ENCODE assay signal across 17 cellular contexts in the genomic region with DNA sequence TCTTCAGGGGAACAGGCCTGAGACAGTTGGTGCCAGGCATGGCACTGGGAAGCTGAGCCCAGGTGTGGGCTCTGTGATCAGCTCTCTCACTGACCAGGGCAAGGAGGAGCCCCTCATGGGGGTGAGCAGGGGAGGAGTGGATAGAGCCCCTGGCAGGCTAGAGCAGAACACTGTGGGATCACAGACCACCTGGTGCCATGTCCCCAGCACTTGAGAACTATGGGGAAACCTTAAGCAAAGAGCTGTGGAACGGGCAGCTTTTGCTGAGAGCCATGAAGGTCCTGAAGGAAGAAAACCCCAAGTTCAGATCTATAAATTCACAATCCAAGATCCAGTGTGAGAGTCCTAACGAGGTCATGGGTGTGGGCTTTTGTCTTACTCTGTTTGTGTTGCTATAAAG. TPM values are rescaled to one million over a fixed set of nuclear protein-coding genes. Genes with fewer than 3 reads are reported as not detected.
DNase-seq lines count a peak whose midpoint lies in the region; ATAC-seq and TF ChIP-seq lines count a peak whose summit lies in the region.
"Had no signal": no experiment of that assay in that cellular context is flagged by ENCODE, and none has a peak within 500 bp of the region (broad histone marks: within the 10 kb centered on the region; RNA-seq: fewer than 3 reads in every experiment).

No MANE protein-coding gene starts in this region.

- peaks cover 8% of the 10 kb centered on the region for H3K4me1 Mint-ChIP-seq in activated CD8-positive, alpha-beta memory T cell treated with anti-CD3 and anti-CD28 coated beads, Interleukin-2, amount 10 ng/mL, durations not matched to agents 7 days and 5 days

- H3K36me3 ChIP-seq in esophagus muscularis mucosa: no peaks in the 10 kb centered on the region
- H3K36me3 ChIP-seq: BLaER1 treated with 17β-estradiol and CSF1 and Interleukin-3, amounts not matched to agents 10 nM and 100 nM; HAP-1 had no signal

- ATAC-seq in activated CD8-positive, alpha-beta memory T cell treated with anti-CD3 and anti-CD28 coated beads, Interleukin-2, amount 10 ng/mL, durations not matched to agents 7 days and 5 days: no peak
- ATAC-seq: GM12878 had no signal

- no peak overlapping the region for H3K4me3 Mint-ChIP-seq in activated CD8-positive, alpha-beta memory T cell treated with anti-CD3 and anti-CD28 coated beads, Interleukin-2, amount 10 ng/mL, durations not matched to agents 7 days and 5 days

- intact Hi-C loops in esophagus muscularis mucosa (cut with DNase I): no loop called here
- intact Hi-C loops in posterior vena cava (cut with DNase I): no loop called here

- no peak overlapping the region for H3K4me3 ChIP-seq in esophagus muscularis mucosa
- H3K4me3 ChIP-seq: BLaER1 treated with 17β-estradiol and CSF1 and Interleukin-3, amounts not matched to agents 10 nM and 100 nM; GM12878; HAP-1 had no signal

- no peaks in the 10 kb centered on the region for H3K9me3 Mint-ChIP-seq in activated CD8-positive, alpha-beta memory T cell treated with anti-CD3 and anti-CD28 coated beads, Interleukin-2, amount 10 ng/mL, durations not matched to agents 7 days and 5 days (ENCODE audit: low read depth)

- no peak for TF ChIP-seq CTCF in esophagus muscularis mucosa (IDR thresholded peaks at IDR 0.05)

- 81% methylated on average over 2 of the region's 2 CpGs for WGBS in esophagus muscularis mucosa

- no peaks in the 10 kb centered on the region for H3K4me1 ChIP-seq in esophagus muscularis mucosa
- H3K4me1 ChIP-seq: HAP-1 had no signal

- no peak for TF ChIP-seq EP300 in esophagus muscularis mucosa (IDR thresholded peaks at IDR 0.05)

- peak; percentile 15 for DNase-seq in activated CD8-positive, alpha-beta memory T cell treated with anti-CD3 and anti-CD28 coated beads, Interleukin-2, amount 10 ng/mL, durations not matched to agents 7 days and 5 days
- no peak for DNase-seq in activated CD8-positive, alpha-beta memory T cell treated with anti-CD3 and anti-CD28 coated beads, Interleukin-2, amount 50 U/mL, for 4 hours
- DNase-seq in esophagus muscularis mucosa (ENCODE audit: extremely low spot score) (peak; percentile 86), posterior vena cava (ENCODE audit: low spot score) (peak; percentile 44), NCI-H446 treated with DMSO at 0.1 percent for 48 hours (lab: John Stamatoyannopoulos, UW) (no peak), SW480 (ENCODE audit: low spot score) (no peak), kidney glomerular epithelial cell (lab: John Stamatoyannopoulos, UW) (no peak)
- DNase-seq: 8988T; CD4-positive, CD25-positive, alpha-beta regulatory T cell; DMS79; IMR-90 had no signal

- no peak overlapping the region for H3K27ac Mint-ChIP-seq in activated CD8-positive, alpha-beta memory T cell treated with anti-CD3 and anti-CD28 coated beads, Interleukin-2, amount 10 ng/mL, durations not matched to agents 7 days and 5 days

- no peak for TF ChIP-seq POLR2A in esophagus muscularis mucosa (IDR thresholded peaks at IDR 0.05; ENCODE audit: low read depth)

- H3K9me3 ChIP-seq in esophagus muscularis mucosa: peaks cover 0 to under 1% (median 0%) of the 10 kb centered on the region in 4 donors
- H3K9me3 ChIP-seq: HAP-1 had no signal

- H3K36me3 Mint-ChIP-seq in activated CD8-positive, alpha-beta memory T cell treated with anti-CD3 and anti-CD28 coated beads, Interleukin-2, amount 10 ng/mL, durations not matched to agents 7 days and 5 days: no peaks in the 10 kb centered on the region
- H3K36me3 Mint-ChIP-seq: CD4-positive, CD25-positive, alpha-beta regulatory T cell had no signal

- H3K27me3 ChIP-seq in esophagus muscularis mucosa: peaks cover 0 to 55% (median 0%) of the 10 kb centered on the region in 4 donors
- H3K27me3 ChIP-seq: BLaER1 treated with 17β-estradiol and CSF1 and Interleukin-3, amounts not matched to agents 10 nM and 100 nM had no signal

- CTCF ChIA-PET in activated CD8-positive, alpha-beta memory T cell treated with anti-CD3 and anti-CD28 coated beads, Interleukin-2, amount 10 ng/mL, durations not matched to agents 7 days and 5 days (lab: Charles Lee): no interaction called here

- H3K27me3 Mint-ChIP-seq in activated CD8-positive, alpha-beta memory T cell treated with anti-CD3 and anti-CD28 coated beads, Interleukin-2, amount 10 ng/mL, durations not matched to agents 7 days and 5 days: peaks cover 14% of the 10 kb centered on the region

- H3K27ac ChIP-seq in esophagus muscularis mucosa (replicated peaks in 1 of 4): no peak overlapping the region
- H3K27ac ChIP-seq: BLaER1 treated with 17β-estradiol and CSF1 and Interleukin-3, amounts not matched to agents 10 nM and 100 nM had no signal

RNA-seq across cellular contexts. Expression of a gene that starts 46.6 kb away (rescaled TPM):
- not detected for total RNA-seq in activated CD8-positive, alpha-beta memory T cell treated with anti-CD3 and anti-CD28 coated beads, Interleukin-2, amount 10 ng/mL, durations not matched to agents 7 days and 5 days
- 1 to 10 TPM in 1 of 4 donors, not detected in 3; 1.3 TPM for total RNA-seq in esophagus muscularis mucosa
- total RNA-seq in posterior vena cava: under 1 TPM in 1 of 2 donors, not detected in 1; 0.67 TPM
- total RNA-seq: CD4-positive, CD25-positive, alpha-beta regulatory T cell; G401; GM12878; H1; IMR-90 had no signal

RNA-seq across cellular contexts. Expression of a gene that starts 52.2 kb away (rescaled TPM):
- total RNA-seq in activated CD8-positive, alpha-beta memory T cell treated with anti-CD3 and anti-CD28 coated beads, Interleukin-2, amount 10 ng/mL, durations not matched to agents 7 days and 5 days: under 1 TPM; 0.12 to 0.15 TPM
- total RNA-seq in esophagus muscularis mucosa (under 1 TPM in 3 of 4 donors, not detected in 1; 0.32 to 0.83 (median 0.42) TPM), posterior vena cava (under 1 TPM; 0.43 to 0.69 TPM)
- total RNA-seq: G401, GM12878, IMR-90 had no signal

RNA-seq across cellular contexts. Expression of a gene that starts 57.2 kb away (rescaled TPM):
- not detected for total RNA-seq in activated CD8-positive, alpha-beta memory T cell treated with anti-CD3 and anti-CD28 coated beads, Interleukin-2, amount 10 ng/mL, durations not matched to agents 7 days and 5 days
- total RNA-seq in esophagus muscularis mucosa (not detected), posterior vena cava (not detected)
- total RNA-seq: CD4-positive, CD25-positive, alpha-beta regulatory T cell; G401; GM12878; H1; HT-29; IMR-90 had no signal

Comparison
In these comparisons a context has a peak if more than half of its experiments do, and no peak if none do; other contexts are left out.
1. DNase-seq: peak in activated CD8-positive, alpha-beta memory T cell treated with anti-CD3 and anti-CD28 coated beads, Interleukin-2, amount 10 ng/mL, durations not matched to agents 7 days and 5 days (single experiment), esophagus muscularis mucosa (single experiment) and posterior vena cava (single experiment); none in activated CD8-positive, alpha-beta memory T cell treated with anti-CD3 and anti-CD28 coated beads, Interleukin-2, amount 50 U/mL, for 4 hours (single experiment), NCI-H446 treated with DMSO at 0.1 percent for 48 hours (single experiment), SW480 (single experiment) and kidney glomerular epithelial cell (single experiment).